Comparison of ENCODE assay signal across 1 cellular context in genomic region chrX:23844502-23845138, GRCh38.
A peak's percentile ranks its signal among the peaks of the same experiment; 100 is the strongest.
TF ChIP-seq lines count a peak whose summit lies in the region.

No MANE protein-coding gene starts in this region.

TF ChIP-seq in K562, 482 proteins besides CTCF, POLR2A, EP300 and RAD21 (continued from another document and continues in another):
- TF ChIP-seq ZBTB33 (CRISPR knock-in tag; IDR thresholded peaks at IDR 0.05) (no peak), ZNF589 (CRISPR knock-in tag; IDR thresholded peaks at IDR 0.05; ENCODE audit: low read depth) (0 out of 2 replicates have a peak, but pooled peaks have one; percentile 39), ZNF316 (IDR thresholded peaks at IDR 0.05) (peak; percentile 50; the same call in 1 of the 2 replicates), U2AF1 (optimal IDR thresholded peaks at IDR 0.05; ENCODE audit: low read depth, low read length) (no peak), CTBP1 (IDR thresholded peaks at IDR 0.05; ENCODE audit: borderline replicate concordance) (peak; percentile 55; the same call in 1 of the 2 replicates), ZNF584 (CRISPR knock-in tag; IDR thresholded peaks at IDR 0.05; ENCODE audit: low read depth) (0 out of 2 replicates have a peak, but pooled peaks have one; percentile 31), RERE (CRISPR knock-in tag; IDR thresholded peaks at IDR 0.05; ENCODE audit: borderline replicate concordance) (no peak), KLF16 (IDR thresholded peaks at IDR 0.05) (0 out of 2 replicates have a peak, but pooled peaks have one; percentile 53), ZBTB9 (CRISPR knock-in tag; IDR thresholded peaks at IDR 0.05) (0 out of 2 replicates have a peak, but pooled peaks have one; percentile 24), TRIM28 (IDR thresholded peaks at IDR 0.05) (no peak), ZNF280B (CRISPR knock-in tag; IDR thresholded peaks at IDR 0.05) (no peak), KLF6 (CRISPR knock-in tag; IDR thresholded peaks at IDR 0.05; ENCODE audit: borderline replicate concordance) (no peak), CGGBP1 (CRISPR knock-in tag; IDR thresholded peaks at IDR 0.05) (no peak), POLR2G (IDR thresholded peaks at IDR 0.05; ENCODE audit: low read depth, low read length) (no peak), NR2F6 (CRISPR knock-in tag; IDR thresholded peaks at IDR 0.05) (no peak), ESRRA (IDR thresholded peaks at IDR 0.05; ENCODE audit: borderline replicate concordance, low read depth) (no peak; the same call in 1 of the 2 replicates), MCM5 (IDR thresholded peaks at IDR 0.05; ENCODE audit: low read depth) (no peak), TEAD2 (tag; IDR thresholded peaks at IDR 0.05) (no peak), NEUROD1 (IDR thresholded peaks at IDR 0.05; ENCODE audit: borderline replicate concordance, low read depth, low read length, partially characterized antibody) (no peak), RFX7 (CRISPR knock-in tag; IDR thresholded peaks at IDR 0.05) (no peak), ZKSCAN3 (CRISPR knock-in tag; IDR thresholded peaks at IDR 0.05) (no peak), SMARCA5 (IDR thresholded peaks at IDR 0.05) (no peak), NKRF (IDR thresholded peaks at IDR 0.05; ENCODE audit: borderline replicate concordance) (no peak), HINFP (tag; conservative IDR thresholded peaks at IDR 0.05; ENCODE audit: low read depth) (no peak), ETV6 (IDR thresholded peaks at IDR 0.05; ENCODE audit: borderline replicate concordance in 1 of 2, low read depth in 2 of 2, low read length in 1 of 2) (no peak), ETV6 (CRISPR knock-in tag; IDR thresholded peaks at IDR 0.05; ENCODE audit: borderline replicate concordance) (no peak), FOXJ2 (tag; IDR thresholded peaks at IDR 0.05) (0 out of 2 replicates have a peak, but pooled peaks have one; percentile 19), ZNF165 (CRISPR knock-in tag; IDR thresholded peaks at IDR 0.05; ENCODE audit: borderline replicate concordance) (no peak), ZZZ3 (IDR thresholded peaks at IDR 0.05) (no peak), FUS (optimal IDR thresholded peaks at IDR 0.05; ENCODE audit: low read depth, low read length) (no peak), CEBPB (tag; IDR thresholded peaks at IDR 0.05) (no peak), CSDE1 (IDR thresholded peaks at IDR 0.05) (no peak), THRAP3 (IDR thresholded peaks at IDR 0.05; ENCODE audit: borderline replicate concordance) (no peak), BRD4 (IDR thresholded peaks at IDR 0.05) (no peak), WHSC1 (IDR thresholded peaks at IDR 0.05; ENCODE audit: low read length) (no peak), JUNB (CRISPR knock-in tag; conservative IDR thresholded peaks at IDR 0.05) (no peak), LARP7 (IDR thresholded peaks at IDR 0.05) (no peak), ZNF174 (CRISPR knock-in tag; IDR thresholded peaks at IDR 0.05) (no peak), TCFL5 (CRISPR knock-in tag; conservative IDR thresholded peaks at IDR 0.05) (no peak), THRA (IDR thresholded peaks at IDR 0.05) (no peak), FOXA3 (CRISPR knock-in tag; conservative IDR thresholded peaks at IDR 0.05 in 1 of 2, IDR thresholded peaks at IDR 0.05 in 1 of 2) (no peak), HNRNPK (IDR thresholded peaks at IDR 0.05; ENCODE audit: low read depth, low read length, poor library complexity, severe bottlenecking) (no peak), GTF2A2 (tag; IDR thresholded peaks at IDR 0.05) (no peak), NUFIP1 (IDR thresholded peaks at IDR 0.05; ENCODE audit: partially characterized antibody) (no peak), ZNF707 (CRISPR knock-in tag; conservative IDR thresholded peaks at IDR 0.05) (no peak), ARID1B (IDR thresholded peaks at IDR 0.05) (peak; percentile 87)
- TF ChIP-seq, protein P1, sequence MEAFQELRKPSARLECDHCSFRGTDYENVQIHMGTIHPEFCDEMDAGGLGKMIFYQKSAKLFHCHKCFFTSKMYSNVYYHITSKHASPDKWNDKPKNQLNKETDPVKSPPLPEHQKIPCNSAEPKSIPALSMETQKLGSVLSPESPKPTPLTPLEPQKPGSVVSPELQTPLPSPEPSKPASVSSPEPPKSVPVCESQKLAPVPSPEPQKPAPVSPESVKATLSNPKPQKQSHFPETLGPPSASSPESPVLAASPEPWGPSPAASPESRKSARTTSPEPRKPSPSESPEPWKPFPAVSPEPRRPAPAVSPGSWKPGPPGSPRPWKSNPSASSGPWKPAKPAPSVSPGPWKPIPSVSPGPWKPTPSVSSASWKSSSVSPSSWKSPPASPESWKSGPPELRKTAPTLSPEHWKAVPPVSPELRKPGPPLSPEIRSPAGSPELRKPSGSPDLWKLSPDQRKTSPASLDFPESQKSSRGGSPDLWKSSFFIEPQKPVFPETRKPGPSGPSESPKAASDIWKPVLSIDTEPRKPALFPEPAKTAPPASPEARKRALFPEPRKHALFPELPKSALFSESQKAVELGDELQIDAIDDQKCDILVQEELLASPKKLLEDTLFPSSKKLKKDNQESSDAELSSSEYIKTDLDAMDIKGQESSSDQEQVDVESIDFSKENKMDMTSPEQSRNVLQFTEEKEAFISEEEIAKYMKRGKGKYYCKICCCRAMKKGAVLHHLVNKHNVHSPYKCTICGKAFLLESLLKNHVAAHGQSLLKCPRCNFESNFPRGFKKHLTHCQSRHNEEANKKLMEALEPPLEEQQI (IDR thresholded peaks at IDR 0.05), result no peak
- TF ChIP-seq, protein P2, sequence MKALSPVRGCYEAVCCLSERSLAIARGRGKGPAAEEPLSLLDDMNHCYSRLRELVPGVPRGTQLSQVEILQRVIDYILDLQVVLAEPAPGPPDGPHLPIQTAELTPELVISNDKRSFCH (CRISPR knock-in tag; IDR thresholded peaks at IDR 0.05), result no peak
- TF ChIP-seq, protein P2 (tag; IDR thresholded peaks at IDR 0.05), result no peak
